20 cellular contexts compared by ENCODE assay signal in genomic region chr3:38551026-38551832, GRCh38. TPM values are rescaled to one million over a fixed set of nuclear protein-coding genes. Genes with fewer than 3 reads are reported as not detected.
DNase-seq lines count a peak whose midpoint lies in the region; FAIRE-seq and TF ChIP-seq lines count a peak whose summit lies in the region.
"Had no signal": no experiment of that assay in that cellular context is flagged by ENCODE, and none has a peak within 500 bp of the region (broad histone marks: within the 10 kb centered on the region; RNA-seq: fewer than 3 reads in every experiment).

No MANE protein-coding gene starts in this region.

- peaks cover 41% of the 10 kb centered on the region for H3K36me3 ChIP-seq in right atrium auricular region

- no peaks in the 10 kb centered on the region for H3K4me1 Mint-ChIP-seq in osteocyte (ENCODE audit: unreplicated experiment)
- H3K4me1 Mint-ChIP-seq: CD14-positive monocyte had no signal

- peak; percentile 63 for DNase-seq in cardiac septum (ENCODE audit: low spot score)
- DNase-seq in right atrium auricular region (ENCODE audit: low spot score) = no peak
- DNase-seq in coronary artery (ENCODE audit: low spot score) = peak; percentile 65
- peak; percentile 75 for DNase-seq in osteocyte (ENCODE audit: extremely low spot score, unreplicated experiment)
- DNase-seq in urothelium cell line (ENCODE audit: low spot score) = no peak
- DNase-seq in NCI-H1092 (lab: John Stamatoyannopoulos, UW) = no peak
- no peak for DNase-seq in activated T-cell treated with anti-CD3 and anti-CD28 coated beads, Interleukin-2, amount 50 U/mL, for 1 hour
- DNase-seq: ACHN, AML-193, DMS 273 treated with DMSO at 0.1 percent for 48 hours, GF-D8, NCI-H1436, NCI-H2029 treated with DMSO at 0.1 percent for 48 hours, NCI-H2171 treated with DMSO at 0.1 percent for 48 hours, NCI-H748 treated with DMSO at 0.1 percent for 48 hours, OCI-M1, RPMI8226 had no signal

- no peaks in the 10 kb centered on the region for H3K9me3 ChIP-seq in right atrium auricular region

- H3K4me3 ChIP-seq in right atrium auricular region = no peak overlapping the region
- H3K4me3 ChIP-seq in coronary artery = no peak overlapping the region

- H3K4me3 Mint-ChIP-seq in osteocyte (ENCODE audit: unreplicated experiment) = no peak overlapping the region
- H3K4me3 Mint-ChIP-seq: CD14-positive monocyte had no signal

- peak; percentile 5 for FAIRE-seq in urothelium cell line (lab: Jason Lieb, UNC)
- FAIRE-seq: GM12891, H1 had no signal

- no peaks in the 10 kb centered on the region for H3K27me3 ChIP-seq in right atrium auricular region

- H3K9me3 Mint-ChIP-seq in osteocyte (ENCODE audit: unreplicated experiment) = peaks cover 8% of the 10 kb centered on the region

- intact Hi-C loops in cardiac septum (cut with DNase I) = no loop called here

- no peak for TF ChIP-seq CTCF in right atrium auricular region (IDR thresholded peaks at IDR 0.05)
- no peak for TF ChIP-seq CTCF in coronary artery (IDR thresholded peaks at IDR 0.05)
- TF ChIP-seq CTCF in osteocyte (IDR thresholded peaks at IDR 0.05) = no peak

- no peaks in the 10 kb centered on the region for H3K36me3 Mint-ChIP-seq in osteocyte (ENCODE audit: unreplicated experiment)
- H3K36me3 Mint-ChIP-seq: CD14-positive monocyte had no signal

- peaks cover 0 to 11% of the 10 kb centered on the region in 2 donors for H3K4me1 ChIP-seq in right atrium auricular region

- H3K27ac ChIP-seq in right atrium auricular region (no peak overlapping the region), coronary artery (no peak overlapping the region)

- peaks cover 11% of the 10 kb centered on the region for H3K27me3 Mint-ChIP-seq in osteocyte (ENCODE audit: unreplicated experiment)

- no peak overlapping the region for H3K27ac Mint-ChIP-seq in osteocyte (ENCODE audit: unreplicated experiment)
- H3K27ac Mint-ChIP-seq: CD14-positive monocyte had no signal

RNA-seq across cellular contexts. Expression of gene EXOG, which starts 55.1 kb away (rescaled TPM):
- total RNA-seq in cardiac septum (38.6 TPM), right atrium auricular region (10 to 100 TPM; 23.4 to 36.6 TPM), osteocyte (17.9 and 18.4 TPM in 2 replicates)

Comparison
In these comparisons a context has a peak if more than half of its experiments do, and no peak if none do; other contexts are left out.
1. DNase-seq: peak in cardiac septum (single experiment), coronary artery (single experiment) and osteocyte (single experiment); none in right atrium auricular region (single experiment), urothelium cell line (single experiment), NCI-H1092 (single experiment) and activated T-cell treated with anti-CD3 and anti-CD28 coated beads, Interleukin-2, amount 50 U/mL, for 1 hour (single experiment).